Comparison of ENCODE assay signal across 8 cellular contexts in the genomic region with DNA sequence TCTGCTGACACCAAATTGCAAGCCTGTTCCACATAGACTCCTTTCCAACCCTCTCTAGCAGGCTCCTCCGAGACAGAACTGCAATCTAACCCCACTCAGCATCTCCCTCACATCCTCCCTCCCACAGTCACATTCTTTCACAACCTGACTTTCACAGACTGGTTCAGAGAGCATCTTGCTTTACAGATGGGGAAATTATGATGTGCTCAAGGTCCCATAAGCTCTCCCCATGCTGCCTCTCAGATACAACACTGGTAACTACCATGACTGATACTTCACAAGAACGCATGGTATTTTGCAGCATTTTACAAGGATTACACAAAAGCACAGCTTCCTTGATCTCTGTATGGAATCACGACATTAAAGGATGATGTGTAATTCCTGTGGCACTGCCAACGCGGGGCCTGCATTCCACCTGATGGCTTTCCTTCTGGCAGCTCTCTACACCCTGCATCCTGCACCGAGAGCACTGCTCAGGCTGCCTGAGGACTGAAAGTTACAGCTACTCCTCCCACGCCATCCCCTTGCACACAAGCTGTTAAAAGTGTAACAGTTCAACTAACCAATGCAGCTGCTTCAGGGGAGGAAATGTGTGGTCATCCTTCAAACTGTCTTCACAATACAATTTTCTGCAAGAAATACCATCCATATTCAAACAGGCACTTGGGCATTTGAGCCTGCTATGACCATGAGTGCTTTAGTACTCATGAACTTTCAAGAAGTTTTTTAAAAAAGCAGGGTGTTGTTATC. TPM values are rescaled to one million over a fixed set of nuclear protein-coding genes. Genes with fewer than 3 reads are reported as not detected.
DNase-seq lines count a peak whose midpoint lies in the region; ATAC-seq lines count a peak whose summit lies in the region.

No MANE protein-coding gene starts in this region.

- peaks cover 29 to 91% (median 85%) of the 10 kb centered on the region in 5 donors for H3K4me1 ChIP-seq in subcutaneous abdominal adipose tissue (ENCODE audit: control insufficient read depth in 5 of 5, insufficient read depth in 5 of 5, low read length in 5 of 5)

- peaks cover 6 to 28% (median 9%) of the 10 kb centered on the region in 5 donors for H3K36me3 ChIP-seq in subcutaneous abdominal adipose tissue (ENCODE audit: control insufficient read depth in 5 of 5, insufficient read depth in 5 of 5, low read length in 5 of 5)

- H3K27me3 ChIP-seq in subcutaneous abdominal adipose tissue (ENCODE audit: control insufficient read depth in 5 of 5, insufficient read depth in 4 of 5, low read length in 5 of 5) = no peaks in the 10 kb centered on the region

- H3K9ac ChIP-seq in subcutaneous abdominal adipose tissue (ENCODE audit: low read length in 5 of 5) = peak overlapping the region in 1 of 5 donors; percentile 35

- H3K9me3 ChIP-seq in subcutaneous abdominal adipose tissue (ENCODE audit: control insufficient read depth in 5 of 5, low read length in 5 of 5) = no peaks in the 10 kb centered on the region

- intact Hi-C loops in left colon (cut with DNase I, micrococcal nuclease) = no loop called here

- H3K4me3 ChIP-seq in subcutaneous abdominal adipose tissue (ENCODE audit: low read depth in 1 of 5, low read length in 5 of 5) = no peak overlapping the region

- H3K27ac ChIP-seq in subcutaneous abdominal adipose tissue (ENCODE audit: low read depth, low read length) = peak overlapping the region; percentile 97

- ATAC-seq in GM19455 (IDR thresholded peaks at IDR 0.05; ENCODE audit: unreplicated experiment) (peak; percentile 70), left colon (peak; percentile 16), GM21786 (IDR thresholded peaks at IDR 0.05; ENCODE audit: unreplicated experiment) (no peak)

- peak; percentile 78 for DNase-seq in CD1c-positive myeloid dendritic cell (ENCODE audit: extremely low spot score)
- peak; percentile 95 for DNase-seq in HS-27A (ENCODE audit: low read depth)
- peak; percentile 57 for DNase-seq in activated T-cell treated with anti-CD3 and anti-CD28 coated beads for 4 hours
- peak in 1 of 2 donors; percentile 50 for DNase-seq in left colon
- no peak for DNase-seq in NCI-H1694 (lab: John Stamatoyannopoulos, UW)

RNA-seq across cellular contexts. Expression of a gene that starts 27.6 kb away (rescaled TPM):
- total RNA-seq in left colon = 10 to 100 TPM; 41.3 to 63.5 TPM

RNA-seq across cellular contexts. Expression of a gene that starts 42.5 kb away (rescaled TPM):
- total RNA-seq in left colon = 1 to 10 TPM in 1 of 2 donors, under 1 TPM in 1; 0.89 to 2.4 TPM
